15 cellular contexts compared by ENCODE assay signal in the genomic region with DNA sequence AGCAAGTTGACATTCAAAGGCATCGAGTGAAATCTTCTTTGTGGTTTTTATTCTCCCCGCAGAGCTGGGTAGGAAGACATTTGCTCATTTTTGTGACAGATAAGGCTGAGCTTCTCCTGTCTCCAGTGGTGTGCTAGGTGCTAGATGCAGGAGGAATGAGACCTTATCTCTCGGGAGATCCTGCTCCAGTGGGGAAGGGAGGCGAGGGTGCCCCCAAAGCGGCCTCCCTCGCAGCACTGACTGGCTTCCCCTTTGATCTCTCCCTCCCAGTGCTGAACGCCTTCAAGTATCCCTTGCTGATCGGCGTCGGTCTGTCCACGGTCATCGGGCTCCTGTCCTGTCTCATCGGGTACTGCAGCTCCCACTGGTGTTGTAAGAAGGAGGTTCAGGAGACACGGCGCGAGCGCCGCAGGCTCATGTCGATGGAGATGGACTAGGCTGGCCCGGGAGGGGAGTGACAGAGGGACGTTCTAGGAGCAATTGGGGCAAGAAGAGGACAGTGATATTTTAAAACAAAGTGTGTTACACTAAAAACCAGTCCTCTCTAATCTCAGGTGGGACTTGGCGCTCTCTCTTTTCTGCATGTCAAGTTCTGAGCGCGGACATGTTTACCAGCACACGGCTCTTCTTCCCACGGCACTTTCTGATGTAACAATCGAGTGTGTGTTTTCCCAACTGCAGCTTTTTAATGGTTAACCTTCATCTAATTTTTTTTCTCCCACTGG. TPM values are rescaled to one million over a fixed set of nuclear protein-coding genes. Genes with fewer than 3 reads are reported as not detected.
A peak's percentile ranks its signal among the peaks of the same experiment; 100 is the strongest.
DNase-seq lines count a peak whose midpoint lies in the region; ATAC-seq and TF ChIP-seq lines count a peak whose summit lies in the region.
"Had no signal": no experiment of that assay in that cellular context is flagged by ENCODE, and none has a peak within 500 bp of the region (broad histone marks: within the 10 kb centered on the region; RNA-seq: fewer than 3 reads in every experiment).

No MANE protein-coding gene starts in this region.

- H3K27ac ChIP-seq in KOPT-K1 (ENCODE audit: low read depth, low read length, poor library complexity, severe bottlenecking) (peak overlapping the region; percentile 75), colonic mucosa (no peak overlapping the region)

- peaks cover 7% of the 10 kb centered on the region for H3K4me1 ChIP-seq in colonic mucosa

- no peak overlapping the region for H3K9ac ChIP-seq in colonic mucosa (ENCODE audit: low read depth in 2 of 2, low read length in 2 of 2)

- intact Hi-C loops in colonic mucosa (cut with DNase I): loop anchor here (10.0 kb wide), 2 partner anchors 68 to 72 kb away; no protein-coding TSS in a partner anchor

- no peak overlapping the region for H3K4me3 ChIP-seq in colonic mucosa
- H3K4me3 ChIP-seq: esophagus muscularis mucosa had no signal

- H3K9me3 ChIP-seq in KOPT-K1 (ENCODE audit: insufficient read depth, low read length, poor library complexity, severe bottlenecking) (no peaks in the 10 kb centered on the region), colonic mucosa (no peaks in the 10 kb centered on the region)
- H3K9me3 ChIP-seq: esophagus muscularis mucosa had no signal

- no peaks in the 10 kb centered on the region for H3K36me3 ChIP-seq in KOPT-K1 (ENCODE audit: insufficient read depth, low read length)
- no peaks in the 10 kb centered on the region for H3K36me3 ChIP-seq in colonic mucosa

- TF ChIP-seq CTCF in colonic mucosa (IDR thresholded peaks at IDR 0.05): no peak

- no peak for ATAC-seq in GM18861 (IDR thresholded peaks at IDR 0.05; ENCODE audit: unreplicated experiment)
- ATAC-seq: left lobe of liver had no signal

- no peaks in the 10 kb centered on the region for H3K27me3 ChIP-seq in colonic mucosa
- H3K27me3 ChIP-seq: esophagus muscularis mucosa had no signal

- DNase-seq in activated CD8-positive, alpha-beta memory T cell treated with anti-CD3 and anti-CD28 coated beads for 24 hours: peak; percentile 86
- DNase-seq in colonic mucosa (peak; percentile 25), D341Med (ENCODE audit: low spot score) (no peak), ureter (ENCODE audit: low spot score) (no peak), amygdala (lab: John Stamatoyannopoulos, UW) (no peak)
- peak; percentile 14 to 16 for DNase-seq in stimulated activated CD4-positive, alpha-beta T cell treated with anti-CD3 and anti-CD28 coated beads, Interleukin-4, amount 100 ng/mL, for 48 hours (ENCODE audit: low read depth in 2 of 2)
- DNase-seq: amniotic stem cell, DMS53, NCI-H2171 treated with DMSO at 0.1 percent for 48 hours, retina had no signal

RNA-seq across cellular contexts. Expression of a gene that starts 14.9 kb away (rescaled TPM):
- total RNA-seq in colonic mucosa (1 to 10 TPM; 1.8 to 1.9 TPM), ureter (1.1 TPM)
- total RNA-seq: SK-MEL-5 had no signal

Comparison
In these comparisons a context has a peak if more than half of its experiments do, and no peak if none do; other contexts are left out.
1. DNase-seq: peak in activated CD8-positive, alpha-beta memory T cell treated with anti-CD3 and anti-CD28 coated beads for 24 hours (single experiment), colonic mucosa (single experiment) and stimulated activated CD4-positive, alpha-beta T cell treated with anti-CD3 and anti-CD28 coated beads, Interleukin-4, amount 100 ng/mL, for 48 hours (2 of 2); none in D341Med (single experiment), ureter (single experiment) and amygdala (0 of 56).